1 cellular context compared by ENCODE assay signal in the genomic region with DNA sequence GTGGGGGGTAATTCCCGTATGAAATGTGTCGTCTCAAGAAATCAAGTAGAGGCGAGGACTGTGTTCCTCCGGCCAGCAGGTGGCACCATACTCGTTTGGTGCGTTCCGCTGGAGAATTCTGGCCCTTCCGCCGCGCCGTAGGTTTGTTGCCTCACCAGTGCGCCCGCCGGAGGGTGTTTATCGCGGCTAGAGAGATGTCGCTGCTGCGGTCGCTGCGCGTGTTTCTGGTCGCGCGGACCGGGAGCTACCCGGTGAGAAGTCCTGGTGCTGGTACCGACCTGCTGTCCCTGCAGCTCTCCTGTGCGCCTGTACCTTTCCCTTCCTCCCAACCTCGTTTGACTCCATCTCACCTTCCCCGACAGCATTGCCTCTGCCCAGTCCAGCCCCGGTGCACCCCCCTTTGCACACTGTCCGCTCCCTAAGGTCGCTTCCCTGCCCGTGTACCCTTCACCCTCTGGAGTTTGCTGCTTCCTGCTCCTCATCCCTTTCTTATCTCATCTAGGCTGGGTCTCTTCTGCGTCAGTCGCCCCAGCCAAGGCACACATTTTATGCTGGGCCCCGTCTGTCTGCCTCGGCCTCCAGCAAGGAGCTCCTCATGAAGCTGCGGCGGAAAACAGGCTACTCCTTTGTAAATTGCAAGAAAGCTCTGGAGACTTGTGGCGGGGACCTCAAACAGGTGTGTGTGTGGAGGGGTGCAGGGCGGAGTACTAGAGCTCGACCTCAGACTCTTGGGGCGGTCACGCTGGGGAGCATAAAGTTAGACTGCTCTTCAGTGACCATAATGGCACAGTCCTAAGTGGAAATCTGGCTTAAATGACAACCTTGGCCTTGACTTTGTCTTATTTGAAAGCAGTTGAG.
TF ChIP-seq lines count a peak whose summit lies in the region.

Gene TSFM, plus strand, starts transcription at position 180 of the 858 bp plus-strand sequence. Its CDS starts 15 bp downstream, at position 195.

TF ChIP-seq in K562, 482 proteins besides CTCF, POLR2A, EP300 and RAD21 (continued from another document and continues in another):
- no peak for TF ChIP-seq ZNF280A (IDR thresholded peaks at IDR 0.05; ENCODE audit: low read depth, partially characterized antibody)
- TF ChIP-seq CCAR2 (IDR thresholded peaks at IDR 0.05; ENCODE audit: low read depth, low read length) = no peak
- TF ChIP-seq, protein P1, sequence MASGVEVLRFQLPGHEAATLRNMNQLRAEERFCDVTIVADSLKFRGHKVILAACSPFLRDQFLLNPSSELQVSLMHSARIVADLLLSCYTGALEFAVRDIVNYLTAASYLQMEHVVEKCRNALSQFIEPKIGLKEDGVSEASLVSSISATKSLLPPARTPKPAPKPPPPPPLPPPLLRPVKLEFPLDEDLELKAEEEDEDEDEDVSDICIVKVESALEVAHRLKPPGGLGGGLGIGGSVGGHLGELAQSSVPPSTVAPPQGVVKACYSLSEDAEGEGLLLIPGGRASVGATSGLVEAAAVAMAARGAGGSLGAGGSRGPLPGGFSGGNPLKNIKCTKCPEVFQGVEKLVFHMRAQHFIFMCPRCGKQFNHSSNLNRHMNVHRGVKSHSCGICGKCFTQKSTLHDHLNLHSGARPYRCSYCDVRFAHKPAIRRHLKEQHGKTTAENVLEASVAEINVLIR (CRISPR knock-in tag; IDR thresholded peaks at IDR 0.05) = peak; percentile 83
- no peak; a peak in 1 of 4 replicates for TF ChIP-seq KDM4B (IDR thresholded peaks at IDR 0.05; ENCODE audit: borderline replicate concordance in 2 of 2, low read depth in 1 of 2)
- TF ChIP-seq PPARD (CRISPR knock-in tag; IDR thresholded peaks at IDR 0.05) = no peak
- peak in 1 of 2 experiments; percentile 91; a peak in 2 of 4 replicates for TF ChIP-seq ZNF639 (CRISPR knock-in tag; conservative IDR thresholded peaks at IDR 0.05 in 1 of 2, IDR thresholded peaks at IDR 0.05 in 1 of 2)
- TF ChIP-seq L3MBTL2 (IDR thresholded peaks at IDR 0.05) = peak; percentile 56; the same call in 1 of the 2 replicates
- peak; percentile 96 for TF ChIP-seq SUPT5H (IDR thresholded peaks at IDR 0.05)
- no peak for TF ChIP-seq TAL1 (IDR thresholded peaks at IDR 0.05)
- TF ChIP-seq TRIM28 (IDR thresholded peaks at IDR 0.05) = 0 out of 2 replicates have a peak, but pooled peaks have one; percentile 54
- no peak for TF ChIP-seq ZNF121 (CRISPR knock-in tag; conservative IDR thresholded peaks at IDR 0.05)
- 0 out of 2 replicates have a peak, but pooled peaks have one; percentile 28 for TF ChIP-seq HDAC8 (tag; IDR thresholded peaks at IDR 0.05)
- TF ChIP-seq ZZZ3 (IDR thresholded peaks at IDR 0.05) = peak; percentile 86
- TF ChIP-seq, protein P2, sequence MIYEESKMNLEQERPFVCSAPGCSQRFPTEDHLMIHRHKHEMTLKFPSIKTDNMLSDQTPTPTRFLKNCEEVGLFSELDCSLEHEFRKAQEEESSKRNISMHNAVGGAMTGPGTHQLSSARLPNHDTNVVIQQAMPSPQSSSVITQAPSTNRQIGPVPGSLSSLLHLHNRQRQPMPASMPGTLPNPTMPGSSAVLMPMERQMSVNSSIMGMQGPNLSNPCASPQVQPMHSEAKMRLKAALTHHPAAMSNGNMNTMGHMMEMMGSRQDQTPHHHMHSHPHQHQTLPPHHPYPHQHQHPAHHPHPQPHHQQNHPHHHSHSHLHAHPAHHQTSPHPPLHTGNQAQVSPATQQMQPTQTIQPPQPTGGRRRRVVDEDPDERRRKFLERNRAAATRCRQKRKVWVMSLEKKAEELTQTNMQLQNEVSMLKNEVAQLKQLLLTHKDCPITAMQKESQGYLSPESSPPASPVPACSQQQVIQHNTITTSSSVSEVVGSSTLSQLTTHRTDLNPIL (CRISPR knock-in tag; IDR thresholded peaks at IDR 0.05) = no peak
- no peak for TF ChIP-seq E4F1 (CRISPR knock-in tag; IDR thresholded peaks at IDR 0.05; ENCODE audit: borderline replicate concordance)
- TF ChIP-seq BCOR (IDR thresholded peaks at IDR 0.05) = peak; percentile 61
- TF ChIP-seq SREBF1 (IDR thresholded peaks at IDR 0.05; ENCODE audit: borderline replicate concordance, low read depth, low read length) = no peak
- TF ChIP-seq ATF7 (IDR thresholded peaks at IDR 0.05) = peak; percentile 90
- TF ChIP-seq NONO (IDR thresholded peaks at IDR 0.05; ENCODE audit: low read depth in 2 of 2, low read length in 1 of 2) = peak in 1 of 2 experiments; percentile 90; a peak in 2 of 4 replicates
- TF ChIP-seq KHSRP (IDR thresholded peaks at IDR 0.05) = no peak
- TF ChIP-seq POLR2H (tag; IDR thresholded peaks at IDR 0.05; ENCODE audit: low read depth) = peak; percentile 62
- TF ChIP-seq ETV6 (IDR thresholded peaks at IDR 0.05; ENCODE audit: borderline replicate concordance in 1 of 2, low read depth in 2 of 2, low read length in 1 of 2) = 0 out of 4 replicates have a peak, but pooled peaks of 1 of the 2 experiments have one; percentile 19
- TF ChIP-seq ETV6 (CRISPR knock-in tag; IDR thresholded peaks at IDR 0.05; ENCODE audit: borderline replicate concordance) = no peak
- TF ChIP-seq NBN (IDR thresholded peaks at IDR 0.05; ENCODE audit: low read depth) = peak; percentile 89
- no peak for TF ChIP-seq CHD4 (IDR thresholded peaks at IDR 0.05; ENCODE audit: insufficient read depth, insufficient replicate concordance, low read depth, low read length, poor library complexity, severe bottlenecking)
- TF ChIP-seq, protein P3, sequence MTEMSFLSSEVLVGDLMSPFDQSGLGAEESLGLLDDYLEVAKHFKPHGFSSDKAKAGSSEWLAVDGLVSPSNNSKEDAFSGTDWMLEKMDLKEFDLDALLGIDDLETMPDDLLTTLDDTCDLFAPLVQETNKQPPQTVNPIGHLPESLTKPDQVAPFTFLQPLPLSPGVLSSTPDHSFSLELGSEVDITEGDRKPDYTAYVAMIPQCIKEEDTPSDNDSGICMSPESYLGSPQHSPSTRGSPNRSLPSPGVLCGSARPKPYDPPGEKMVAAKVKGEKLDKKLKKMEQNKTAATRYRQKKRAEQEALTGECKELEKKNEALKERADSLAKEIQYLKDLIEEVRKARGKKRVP (CRISPR knock-in tag; IDR thresholded peaks at IDR 0.05) = peak; percentile 57; the same call in 1 of the 2 replicates
- peak; percentile 97 for TF ChIP-seq RBBP5 (IDR thresholded peaks at IDR 0.05; ENCODE audit: borderline replicate concordance, insufficient read depth, low read length, poor library complexity, severe bottlenecking)
- TF ChIP-seq RCOR1 (IDR thresholded peaks at IDR 0.05; ENCODE audit: borderline replicate concordance in 1 of 2, low read depth in 2 of 2, low read length in 2 of 2) = peak in 1 of 2 experiments; percentile 60; a peak in 1 of 4 replicates
- TF ChIP-seq ADNP (tag; IDR thresholded peaks at IDR 0.05) = no peak
- TF ChIP-seq XRCC3 (IDR thresholded peaks at IDR 0.05) = no peak
- TF ChIP-seq ARID4B (CRISPR knock-in tag; IDR thresholded peaks at IDR 0.05) = peak; percentile 75
- TF ChIP-seq, protein P4, sequence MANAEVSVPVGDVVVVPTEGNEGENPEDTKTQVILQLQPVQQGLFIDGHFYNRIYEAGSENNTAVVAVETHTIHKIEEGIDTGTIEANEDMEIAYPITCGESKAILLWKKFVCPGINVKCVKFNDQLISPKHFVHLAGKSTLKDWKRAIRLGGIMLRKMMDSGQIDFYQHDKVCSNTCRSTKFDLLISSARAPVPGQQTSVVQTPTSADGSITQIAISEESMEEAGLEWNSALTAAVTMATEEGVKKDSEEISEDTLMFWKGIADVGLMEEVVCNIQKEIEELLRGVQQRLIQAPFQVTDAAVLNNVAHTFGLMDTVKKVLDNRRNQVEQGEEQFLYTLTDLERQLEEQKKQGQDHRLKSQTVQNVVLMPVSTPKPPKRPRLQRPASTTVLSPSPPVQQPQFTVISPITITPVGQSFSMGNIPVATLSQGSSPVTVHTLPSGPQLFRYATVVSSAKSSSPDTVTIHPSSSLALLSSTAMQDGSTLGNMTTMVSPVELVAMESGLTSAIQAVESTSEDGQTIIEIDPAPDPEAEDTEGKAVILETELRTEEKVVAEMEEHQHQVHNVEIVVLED (CRISPR knock-in tag; IDR thresholded peaks at IDR 0.05) = peak; percentile 47; the same call in 1 of the 2 replicates
- peak; percentile 78; the same call in 1 of the 2 replicates for TF ChIP-seq RNF2 (IDR thresholded peaks at IDR 0.05)
- TF ChIP-seq ATF1 (CRISPR knock-in tag; IDR thresholded peaks at IDR 0.05) = peak; percentile 59
- peak; percentile 95 for TF ChIP-seq ATF1 (tag; IDR thresholded peaks at IDR 0.05)
- TF ChIP-seq ZNF232 (CRISPR knock-in tag; IDR thresholded peaks at IDR 0.05) = 0 out of 2 replicates have a peak, but pooled peaks have one; percentile 14
- peak; percentile 96 for TF ChIP-seq POLR2G (IDR thresholded peaks at IDR 0.05; ENCODE audit: low read depth, low read length)
- TF ChIP-seq ZNF184 (CRISPR knock-in tag; IDR thresholded peaks at IDR 0.05) = no peak
- TF ChIP-seq POLR3G (IDR thresholded peaks at IDR 0.05; ENCODE audit: extremely low read depth, insufficient read length, insufficient replicate concordance) = no peak
- peak; percentile 76; the same call in 1 of the 2 replicates for TF ChIP-seq ZNF511 (CRISPR knock-in tag; IDR thresholded peaks at IDR 0.05)
- peak; percentile 43; the same call in 1 of the 2 replicates for TF ChIP-seq ZFX (CRISPR knock-in tag; IDR thresholded peaks at IDR 0.05)
- TF ChIP-seq CBX3 (IDR thresholded peaks at IDR 0.05; ENCODE audit: borderline replicate concordance in 1 of 2, low read length in 2 of 2) = peak in 1 of 2 experiments; percentile 87; a peak in 2 of 3 replicates
- TF ChIP-seq FOXK1 (CRISPR knock-in tag; IDR thresholded peaks at IDR 0.05; ENCODE audit: borderline replicate concordance) = 0 out of 2 replicates have a peak, but pooled peaks have one; percentile 79
- TF ChIP-seq PCBP2 (IDR thresholded peaks at IDR 0.05; ENCODE audit: low read depth, low read length, poor library complexity, severe bottlenecking) = no peak
- TF ChIP-seq FOXJ3 (CRISPR knock-in tag; IDR thresholded peaks at IDR 0.05) = no peak
